In genomic region chr6:72561629-72562028, GRCh38 we compare ENCODE assay signal across 1 cellular context.
TF ChIP-seq lines count a peak whose summit lies in the region.

No MANE protein-coding gene starts in this region.

TF ChIP-seq in H1, 55 proteins besides CTCF, POLR2A, EP300 and RAD21 (continued from another document):
- TF ChIP-seq GTF2F1 (IDR thresholded peaks at IDR 0.05; ENCODE audit: borderline replicate concordance, low read depth, low read length) (no peak), TEAD4 (IDR thresholded peaks at IDR 0.05; ENCODE audit: low read depth, low read length) (peak; percentile 76), JUND (IDR thresholded peaks at IDR 0.05; ENCODE audit: low read length) (peak; percentile 63; the same call in 1 of the 2 replicates)
